In genomic region chr14:76811561-76811960, GRCh38 we compare ENCODE assay signal across 9 cellular contexts. TPM values are rescaled to one million over a fixed set of nuclear protein-coding genes. Genes with fewer than 3 reads are reported as not detected.
DNase-seq lines count a peak whose midpoint lies in the region; ATAC-seq, FAIRE-seq and TF ChIP-seq lines count a peak whose summit lies in the region.
"Had no signal": no experiment of that assay in that cellular context is flagged by ENCODE, and none has a peak within 500 bp of the region (broad histone marks: within the 10 kb centered on the region; RNA-seq: fewer than 3 reads in every experiment).

No MANE protein-coding gene starts in this region.

- H3K4me1 ChIP-seq in astrocyte (ENCODE audit: insufficient read depth, low read length) (peaks cover 19% of the 10 kb centered on the region), HepG2 (ENCODE audit: insufficient read depth, low read length) (peaks cover 22% of the 10 kb centered on the region), tibial artery (peaks cover 0 to 21% (median 9%) of the 10 kb centered on the region in 4 donors)

- CTCF ChIA-PET in activated naive CD4-positive, alpha-beta T cell treated with anti-CD3 and anti-CD28 coated beads for 36 hours (lab: Charles Lee): interaction anchor here (0.7 to 2.9 kb wide), 15 partner anchors 9 to 742 kb away, joined by 3 to 20 read pairs (median 4); partner anchors contain the start of gene LRRC74A
- CTCF ChIA-PET in HepG2 (lab: Yijun Ruan, JAX; ENCODE audit: low intra/inter-chr PET ratio, low total read pairs): interaction anchor here (1.0 kb wide), 1 partner anchor 101 kb away, joined by 3 read pairs; no protein-coding TSS in a partner anchor

- no peak overlapping the region for H3K27ac ChIP-seq in astrocyte (ENCODE audit: low read depth, low read length)
- H3K27ac ChIP-seq in HepG2 (ENCODE audit: extremely low read length, insufficient read depth, low read length): peak overlapping the region; percentile 67
- peak overlapping the region; percentile 85 to 93 for H3K27ac ChIP-seq in tibial artery

- peak overlapping the region; percentile 79 for H3K4me3 ChIP-seq in astrocyte (ENCODE audit: insufficient read depth, low read depth, low read length)
- H3K4me3 ChIP-seq in HepG2 (replicated peaks in 1 of 3; ENCODE audit: insufficient read depth in 1 of 3, low read depth in 2 of 3, low read length in 3 of 3): peak overlapping the region; percentile 78 to 96 (median 87)
- H3K4me3 ChIP-seq in tibial artery: peak overlapping the region; percentile 92 to 98

- no peak for TF ChIP-seq RAD21 in HepG2 (CRISPR knock-in tag; IDR thresholded peaks at IDR 0.05)

- peaks cover 6% of the 10 kb centered on the region for H4K20me1 ChIP-seq in astrocyte (ENCODE audit: insufficient read depth, low read length)
- no peaks in the 10 kb centered on the region for H4K20me1 ChIP-seq in HepG2 (ENCODE audit: insufficient read depth, low read length)

- WGBS in HepG2 (ENCODE audit: low lambda C conversion rate): 5% methylated on average over 4 of the region's 4 CpGs

- TF ChIP-seq CTCF in astrocyte (IDR thresholded peaks at IDR 0.05; ENCODE audit: insufficient read depth, low read depth, low read length): no peak
- TF ChIP-seq CTCF in HepG2 (CRISPR knock-in tag; IDR thresholded peaks at IDR 0.05): no peak
- TF ChIP-seq CTCF in tibial artery (IDR thresholded peaks at IDR 0.05): no peak

- H3K4me1 Mint-ChIP-seq in activated naive CD4-positive, alpha-beta T cell treated with anti-CD3 and anti-CD28 coated beads for 36 hours (ENCODE audit: low read depth): peaks cover 24% of the 10 kb centered on the region
- peaks cover 12% of the 10 kb centered on the region for H3K4me1 Mint-ChIP-seq in astrocyte (ENCODE audit: low read depth, unreplicated experiment)

- no peaks in the 10 kb centered on the region for H3K9me3 Mint-ChIP-seq in activated naive CD4-positive, alpha-beta T cell treated with anti-CD3 and anti-CD28 coated beads for 36 hours
- no peaks in the 10 kb centered on the region for H3K9me3 Mint-ChIP-seq in astrocyte (ENCODE audit: unreplicated experiment)

- in situ Hi-C loops in HepG2 (cut with HindIII; ENCODE audit: extremely low pct_ligation_motif_present, low pct_unique_long_range_greater_than_20kb): no loop called here

- DNase-seq in activated naive CD4-positive, alpha-beta T cell treated with anti-CD3 and anti-CD28 coated beads for 36 hours: no peak
- no peak for DNase-seq in activated naive CD4-positive, alpha-beta T cell (lab: John Stamatoyannopoulos, UW)
- DNase-seq in astrocyte (ENCODE audit: low read depth) (peak; percentile 38), HepG2 (ENCODE audit: low spot score) (no peak), tibial artery (no peak), DMS79 (lab: John Stamatoyannopoulos, UW) (no peak)

- intact Hi-C loops in activated naive CD4-positive, alpha-beta T cell treated with anti-CD3 and anti-CD28 coated beads for 36 hours (cut with micrococcal nuclease): loop anchor here (1.0 to 2.0 kb wide), 3 partner anchors 27 to 101 kb away; no protein-coding TSS in a partner anchor
- intact Hi-C loops in HepG2 (cut with micrococcal nuclease; ENCODE audit: unreplicated experiment): no loop called here
- intact Hi-C loops in tibial artery (cut with DNase I; ENCODE audit: low total_unique reads): no loop called here

- H3K27me3 ChIP-seq in astrocyte (ENCODE audit: insufficient read depth, low read length): peaks cover 5% of the 10 kb centered on the region
- 0 out of 5 replicates have a peak, but pooled peaks cover 0 to 9% of the 10 kb centered on the region in 2 experiments for H3K27me3 ChIP-seq in HepG2 (ENCODE audit: control insufficient read depth in 1 of 2, insufficient read depth in 2 of 2, low read length in 2 of 2)
- H3K27me3 ChIP-seq in tibial artery: no peaks in the 10 kb centered on the region

- BruUV-seq in HepG2 (replicated peaks; lab: Mats Ljungman, UMichigan): no TSS peak

- POLR2A ChIA-PET in HepG2 (lab: Yijun Ruan, JAX): interaction anchor here (0.7 to 3.8 kb wide), 6 partner anchors 12 to 151 kb away, joined by 3 to 62 read pairs (median 4); no protein-coding TSS in a partner anchor

- no peak overlapping the region for H3K27ac Mint-ChIP-seq in activated naive CD4-positive, alpha-beta T cell treated with anti-CD3 and anti-CD28 coated beads for 36 hours
- H3K27ac Mint-ChIP-seq in astrocyte (ENCODE audit: unreplicated experiment): no peak overlapping the region

- ATAC-seq in HepG2 (no peak), HG02885 (IDR thresholded peaks at IDR 0.05; ENCODE audit: poor library complexity, unreplicated experiment) (no peak), HG03135 (IDR thresholded peaks at IDR 0.05; ENCODE audit: unreplicated experiment) (no peak)

- H3K9ac ChIP-seq in astrocyte (ENCODE audit: low read length): peak overlapping the region; percentile 86
- peak overlapping the region; percentile 76 for H3K9ac ChIP-seq in HepG2 (ENCODE audit: insufficient read depth, low read depth, low read length)

- H3K4me2 ChIP-seq in astrocyte (ENCODE audit: low read length) (peak overlapping the region; percentile 98), HepG2 (ENCODE audit: low read depth, low read length) (peak overlapping the region; percentile 92)

- FAIRE-seq in astrocyte (lab: Jason Lieb, UNC): no peak
- FAIRE-seq in HepG2 (lab: Jason Lieb, UNC): no peak
- FAIRE-seq: TTC549 had no signal

- H3K9me3 ChIP-seq in astrocyte (ENCODE audit: insufficient read depth, low read depth, low read length): no peaks in the 10 kb centered on the region
- no peaks in the 10 kb centered on the region for H3K9me3 ChIP-seq in HepG2 (ENCODE audit: low read length)
- H3K9me3 ChIP-seq in tibial artery: no peaks in the 10 kb centered on the region

- no peak overlapping the region for H2AFZ ChIP-seq in astrocyte (ENCODE audit: low read depth, low read length)
- no peak overlapping the region for H2AFZ ChIP-seq in HepG2 (ENCODE audit: low read length)

- H3K36me3 ChIP-seq in astrocyte (ENCODE audit: insufficient read depth, low read length) (no peaks in the 10 kb centered on the region), HepG2 (replicated peaks in 1 of 2; ENCODE audit: control insufficient read depth in 1 of 2, insufficient read depth in 2 of 2, low read length in 2 of 2) (peaks cover 2 to 24% of the 10 kb centered on the region in 2 experiments; a peak in 3 of 5 replicates), tibial artery (peaks cover 14 to 29% (median 28%) of the 10 kb centered on the region in 3 donors)

- H3K79me2 ChIP-seq in astrocyte (ENCODE audit: insufficient read depth, low read length): peaks cover 9% of the 10 kb centered on the region
- H3K79me2 ChIP-seq in HepG2 (ENCODE audit: insufficient read depth, low read length): peaks cover 2% of the 10 kb centered on the region

- TF ChIP-seq EP300 in HepG2 (IDR thresholded peaks at IDR 0.05; ENCODE audit: low read depth in 2 of 2, low read length in 2 of 2) (no peak), HepG2 (CRISPR knock-in tag; IDR thresholded peaks at IDR 0.05; ENCODE audit: borderline replicate concordance) (no peak)

- peaks cover 11% of the 10 kb centered on the region for H3K36me3 Mint-ChIP-seq in activated naive CD4-positive, alpha-beta T cell treated with anti-CD3 and anti-CD28 coated beads for 36 hours (ENCODE audit: low read depth)
- peaks cover 15% of the 10 kb centered on the region for H3K36me3 Mint-ChIP-seq in astrocyte (ENCODE audit: low read depth, unreplicated experiment)

- TF ChIP-seq POLR2A in HepG2 (IDR thresholded peaks at IDR 0.05; ENCODE audit: insufficient read depth in 1 of 2, low read depth in 2 of 2, low read length in 2 of 2): no peak

- H3K27me3 Mint-ChIP-seq in activated naive CD4-positive, alpha-beta T cell treated with anti-CD3 and anti-CD28 coated beads for 36 hours (ENCODE audit: low read depth): no peaks in the 10 kb centered on the region
- H3K27me3 Mint-ChIP-seq in astrocyte (ENCODE audit: low read depth, unreplicated experiment): no peaks in the 10 kb centered on the region

- H3K4me3 Mint-ChIP-seq in activated naive CD4-positive, alpha-beta T cell treated with anti-CD3 and anti-CD28 coated beads for 36 hours: peak overlapping the region; percentile 91
- peak overlapping the region; percentile 88 for H3K4me3 Mint-ChIP-seq in astrocyte (ENCODE audit: unreplicated experiment)

RNA-seq across cellular contexts. Expression of gene ANGEL1, which starts 1.1 kb away (rescaled TPM):
- total RNA-seq in activated naive CD4-positive, alpha-beta T cell treated with anti-CD3 and anti-CD28 coated beads for 36 hours: 10 to 100 TPM; 17.0 to 19.8 TPM
- total RNA-seq in astrocyte (12.7 and 15.0 TPM in 2 replicates), HepG2 (2016; rRNA removed; fragmentation: Illumina TruSeq; extraction: Trizol) (9.0 and 14.3 TPM in 2 replicates)
- 2.0 and 2.3 TPM in 2 replicates for total RNA-seq in HepG2 (2016; cell fraction: cytosol; rRNA removed; fragmentation: Illumina TruSeq; extraction: Trizol; ENCODE audit: low read depth)
- 7.0 and 14.3 TPM in 2 replicates for total RNA-seq in HepG2 (2016; cell fraction: insoluble cytoplasmic fraction; rRNA removed; fragmentation: Illumina TruSeq; extraction: Trizol)
- total RNA-seq in HepG2 (2016; cell fraction: membrane; rRNA removed; fragmentation: Illumina TruSeq; extraction: Trizol): 4.2 and 4.3 TPM in 2 replicates
- 17.7 and 19.8 TPM in 2 replicates for total RNA-seq in HepG2 (2016; cell fraction: nucleus; rRNA removed; fragmentation: Illumina TruSeq; extraction: Trizol)
- polyA plus RNA-seq in HepG2 (2011; rRNA removed): 20.1 and 22.0 TPM in 2 replicates
- polyA plus RNA-seq in HepG2 (2011; cell fraction: cytosol; rRNA removed): 14.1 and 15.1 TPM in 2 replicates
- polyA plus RNA-seq in HepG2 (2011; cell fraction: nucleus; rRNA removed): 24.3 and 28.3 TPM in 2 replicates
- polyA plus RNA-seq in HepG2 (2012): 9.5 and 10.1 TPM in 2 replicates
- 1.2 and 1.4 TPM in 2 replicates for polyA plus RNA-seq in HepG2 (2016; cell fraction: cytosol; fragmentation: Illumina TruSeq; extraction: Trizol; ENCODE audit: low read depth)
- polyA plus RNA-seq in HepG2 (2016; cell fraction: insoluble cytoplasmic fraction; fragmentation: Illumina TruSeq; extraction: Trizol; ENCODE audit: low read depth): 5.4 and 6.6 TPM in 2 replicates
- polyA plus RNA-seq in HepG2 (2016; cell fraction: membrane; fragmentation: Illumina TruSeq; extraction: Trizol; ENCODE audit: low read depth): 1.6 and 1.7 TPM in 2 replicates
- polyA plus RNA-seq in HepG2 (2016; cell fraction: nucleus; fragmentation: Illumina TruSeq; extraction: Trizol; ENCODE audit: insufficient read depth, low read depth): 20.3 and 21.5 TPM in 2 replicates
- polyA minus RNA-seq in HepG2 (2011; rRNA and poly(A)+ RNA removed; ENCODE audit: low replicate concordance): 49.6 and 66.8 TPM in 2 replicates
- polyA minus RNA-seq in HepG2 (2011; cell fraction: cytosol; rRNA and poly(A)+ RNA removed): 12.2 and 12.8 TPM in 2 replicates
- 26.4 and 31.6 TPM in 2 replicates for polyA minus RNA-seq in HepG2 (2011; cell fraction: nucleus; rRNA and poly(A)+ RNA removed)

RNA-seq across cellular contexts. Expression of gene LRRC74A, which starts 14.6 kb away (rescaled TPM):
- not detected for total RNA-seq in activated naive CD4-positive, alpha-beta T cell treated with anti-CD3 and anti-CD28 coated beads for 36 hours
- total RNA-seq in astrocyte: not detected in 2 replicates
- not detected in 2 replicates for total RNA-seq in HepG2 (2016; rRNA removed; fragmentation: Illumina TruSeq; extraction: Trizol)
- total RNA-seq in HepG2 (2016; cell fraction: cytosol; rRNA removed; fragmentation: Illumina TruSeq; extraction: Trizol; ENCODE audit: low read depth): not detected in 2 replicates
- total RNA-seq in HepG2 (2016; cell fraction: insoluble cytoplasmic fraction; rRNA removed; fragmentation: Illumina TruSeq; extraction: Trizol): not detected in 2 replicates
- total RNA-seq in HepG2 (2016; cell fraction: membrane; rRNA removed; fragmentation: Illumina TruSeq; extraction: Trizol): not detected in 2 replicates
- not detected in 2 replicates for total RNA-seq in HepG2 (2016; cell fraction: nucleus; rRNA removed; fragmentation: Illumina TruSeq; extraction: Trizol)
- polyA plus RNA-seq in HepG2 (2011; rRNA removed): not detected in 2 replicates
- not detected in 2 replicates for polyA plus RNA-seq in HepG2 (2011; cell fraction: cytosol; rRNA removed)
- polyA plus RNA-seq in HepG2 (2011; cell fraction: nucleus; rRNA removed): not detected in 2 replicates
- not detected in 2 replicates for polyA plus RNA-seq in HepG2 (2012)
- not detected in 2 replicates for polyA plus RNA-seq in HepG2 (2016; cell fraction: cytosol; fragmentation: Illumina TruSeq; extraction: Trizol; ENCODE audit: low read depth)
- not detected in 2 replicates for polyA plus RNA-seq in HepG2 (2016; cell fraction: insoluble cytoplasmic fraction; fragmentation: Illumina TruSeq; extraction: Trizol; ENCODE audit: low read depth)
- not detected in 2 replicates for polyA plus RNA-seq in HepG2 (2016; cell fraction: membrane; fragmentation: Illumina TruSeq; extraction: Trizol; ENCODE audit: low read depth)
- not detected in 2 replicates for polyA plus RNA-seq in HepG2 (2016; cell fraction: nucleus; fragmentation: Illumina TruSeq; extraction: Trizol; ENCODE audit: insufficient read depth, low read depth)
- polyA minus RNA-seq in HepG2 (2011; rRNA and poly(A)+ RNA removed; ENCODE audit: low replicate concordance): not detected in 2 replicates
- not detected in 2 replicates for polyA minus RNA-seq in HepG2 (2011; cell fraction: cytosol; rRNA and poly(A)+ RNA removed)
- polyA minus RNA-seq in HepG2 (2011; cell fraction: nucleus; rRNA and poly(A)+ RNA removed): not detected in 2 replicates

RNA-seq across cellular contexts. Expression of gene VASH1, which starts 50.3 kb away (rescaled TPM):
- 1 to 10 TPM in 1 of 2 experiments, under 1 TPM in 1; 0.86 to 1.2 TPM for total RNA-seq in activated naive CD4-positive, alpha-beta T cell treated with anti-CD3 and anti-CD28 coated beads for 36 hours
- total RNA-seq in astrocyte (13.6 and 23.6 TPM in 2 replicates), HepG2 (2016; rRNA removed; fragmentation: Illumina TruSeq; extraction: Trizol) (0.18 and 0.24 TPM in 2 replicates)
- not detected in 2 replicates for total RNA-seq in HepG2 (2016; cell fraction: cytosol; rRNA removed; fragmentation: Illumina TruSeq; extraction: Trizol; ENCODE audit: low read depth)
- 0.12 and 0.17 TPM in 2 replicates for total RNA-seq in HepG2 (2016; cell fraction: insoluble cytoplasmic fraction; rRNA removed; fragmentation: Illumina TruSeq; extraction: Trizol)
- total RNA-seq in HepG2 (2016; cell fraction: membrane; rRNA removed; fragmentation: Illumina TruSeq; extraction: Trizol): 0.10 and 0.15 TPM in 2 replicates
- 0.34 and 0.43 TPM in 2 replicates for total RNA-seq in HepG2 (2016; cell fraction: nucleus; rRNA removed; fragmentation: Illumina TruSeq; extraction: Trizol)
- polyA plus RNA-seq in HepG2 (2011; rRNA removed): 0.11 and 0.42 TPM in 2 replicates
- polyA plus RNA-seq in HepG2 (2011; cell fraction: cytosol; rRNA removed): 0.15 and 0.32 TPM in 2 replicates
- 0.71 and 0.77 TPM in 2 replicates for polyA plus RNA-seq in HepG2 (2011; cell fraction: nucleus; rRNA removed)
- 0.28 and 0.65 TPM in 2 replicates for polyA plus RNA-seq in HepG2 (2012)
- 0.10 TPM in 1 of 2 replicates, not detected in the other for polyA plus RNA-seq in HepG2 (2016; cell fraction: cytosol; fragmentation: Illumina TruSeq; extraction: Trizol; ENCODE audit: low read depth)
- polyA plus RNA-seq in HepG2 (2016; cell fraction: insoluble cytoplasmic fraction; fragmentation: Illumina TruSeq; extraction: Trizol; ENCODE audit: low read depth): 0.24 and 0.26 TPM in 2 replicates
- 0.21 TPM in 1 of 2 replicates, not detected in the other for polyA plus RNA-seq in HepG2 (2016; cell fraction: membrane; fragmentation: Illumina TruSeq; extraction: Trizol; ENCODE audit: low read depth)
- polyA plus RNA-seq in HepG2 (2016; cell fraction: nucleus; fragmentation: Illumina TruSeq; extraction: Trizol; ENCODE audit: insufficient read depth, low read depth): 0.43 and 0.83 TPM in 2 replicates
- polyA minus RNA-seq in HepG2 (2011; rRNA and poly(A)+ RNA removed; ENCODE audit: low replicate concordance): 0.28 TPM in 1 of 2 replicates, not detected in the other
- 0.18 and 0.69 TPM in 2 replicates for polyA minus RNA-seq in HepG2 (2011; cell fraction: cytosol; rRNA and poly(A)+ RNA removed)
- polyA minus RNA-seq in HepG2 (2011; cell fraction: nucleus; rRNA and poly(A)+ RNA removed): 0.50 and 0.64 TPM in 2 replicates
